Comparison of ENCODE assay signal across 1 cellular context in the genomic region with DNA sequence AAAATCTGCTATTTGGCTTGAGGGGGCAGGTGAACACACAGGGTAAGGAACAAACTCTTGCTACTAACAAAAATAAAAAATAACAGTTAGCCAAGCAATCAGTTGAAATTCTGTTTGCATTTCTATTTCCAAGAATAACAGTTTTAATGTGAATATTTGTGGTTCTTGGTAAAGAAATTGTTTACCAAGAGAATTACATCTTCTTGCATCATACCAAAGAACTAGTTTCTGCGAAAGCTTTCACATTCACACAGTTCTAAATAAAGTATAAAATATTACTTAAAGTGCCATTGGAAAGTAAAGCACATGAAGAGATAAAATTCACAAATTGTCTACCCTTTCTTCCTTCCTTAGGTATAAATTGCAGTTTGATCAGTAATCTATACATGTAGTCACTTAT.
TF ChIP-seq lines count a peak whose summit lies in the region.

No MANE protein-coding gene starts in this region.

TF ChIP-seq in K562, 482 proteins besides CTCF, POLR2A, EP300 and RAD21 (continues in another document):
- TF ChIP-seq, protein P1, sequence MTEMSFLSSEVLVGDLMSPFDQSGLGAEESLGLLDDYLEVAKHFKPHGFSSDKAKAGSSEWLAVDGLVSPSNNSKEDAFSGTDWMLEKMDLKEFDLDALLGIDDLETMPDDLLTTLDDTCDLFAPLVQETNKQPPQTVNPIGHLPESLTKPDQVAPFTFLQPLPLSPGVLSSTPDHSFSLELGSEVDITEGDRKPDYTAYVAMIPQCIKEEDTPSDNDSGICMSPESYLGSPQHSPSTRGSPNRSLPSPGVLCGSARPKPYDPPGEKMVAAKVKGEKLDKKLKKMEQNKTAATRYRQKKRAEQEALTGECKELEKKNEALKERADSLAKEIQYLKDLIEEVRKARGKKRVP (CRISPR knock-in tag; IDR thresholded peaks at IDR 0.05) = peak; percentile 53; the same call in 1 of the 2 replicates
- TF ChIP-seq, protein P2, sequence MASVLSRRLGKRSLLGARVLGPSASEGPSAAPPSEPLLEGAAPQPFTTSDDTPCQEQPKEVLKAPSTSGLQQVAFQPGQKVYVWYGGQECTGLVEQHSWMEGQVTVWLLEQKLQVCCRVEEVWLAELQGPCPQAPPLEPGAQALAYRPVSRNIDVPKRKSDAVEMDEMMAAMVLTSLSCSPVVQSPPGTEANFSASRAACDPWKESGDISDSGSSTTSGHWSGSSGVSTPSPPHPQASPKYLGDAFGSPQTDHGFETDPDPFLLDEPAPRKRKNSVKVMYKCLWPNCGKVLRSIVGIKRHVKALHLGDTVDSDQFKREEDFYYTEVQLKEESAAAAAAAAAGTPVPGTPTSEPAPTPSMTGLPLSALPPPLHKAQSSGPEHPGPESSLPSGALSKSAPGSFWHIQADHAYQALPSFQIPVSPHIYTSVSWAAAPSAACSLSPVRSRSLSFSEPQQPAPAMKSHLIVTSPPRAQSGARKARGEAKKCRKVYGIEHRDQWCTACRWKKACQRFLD (CRISPR knock-in tag; IDR thresholded peaks at IDR 0.05) = no peak
- no peak for TF ChIP-seq STAT5B (CRISPR knock-in tag; IDR thresholded peaks at IDR 0.05)
- TF ChIP-seq CREBBP (IDR thresholded peaks at IDR 0.05; ENCODE audit: low read depth, low read length) = no peak
- TF ChIP-seq NFIX (CRISPR knock-in tag; IDR thresholded peaks at IDR 0.05; ENCODE audit: low read depth) = no peak
- no peak for TF ChIP-seq GABPB2 (CRISPR knock-in tag; conservative IDR thresholded peaks at IDR 0.05)
- no peak for TF ChIP-seq KLF13 (tag; IDR thresholded peaks at IDR 0.05; ENCODE audit: borderline replicate concordance, low read depth)
- TF ChIP-seq RBM14 (IDR thresholded peaks at IDR 0.05; ENCODE audit: borderline replicate concordance, insufficient read depth, low read depth, low read length) = no peak
- TF ChIP-seq, protein P3, sequence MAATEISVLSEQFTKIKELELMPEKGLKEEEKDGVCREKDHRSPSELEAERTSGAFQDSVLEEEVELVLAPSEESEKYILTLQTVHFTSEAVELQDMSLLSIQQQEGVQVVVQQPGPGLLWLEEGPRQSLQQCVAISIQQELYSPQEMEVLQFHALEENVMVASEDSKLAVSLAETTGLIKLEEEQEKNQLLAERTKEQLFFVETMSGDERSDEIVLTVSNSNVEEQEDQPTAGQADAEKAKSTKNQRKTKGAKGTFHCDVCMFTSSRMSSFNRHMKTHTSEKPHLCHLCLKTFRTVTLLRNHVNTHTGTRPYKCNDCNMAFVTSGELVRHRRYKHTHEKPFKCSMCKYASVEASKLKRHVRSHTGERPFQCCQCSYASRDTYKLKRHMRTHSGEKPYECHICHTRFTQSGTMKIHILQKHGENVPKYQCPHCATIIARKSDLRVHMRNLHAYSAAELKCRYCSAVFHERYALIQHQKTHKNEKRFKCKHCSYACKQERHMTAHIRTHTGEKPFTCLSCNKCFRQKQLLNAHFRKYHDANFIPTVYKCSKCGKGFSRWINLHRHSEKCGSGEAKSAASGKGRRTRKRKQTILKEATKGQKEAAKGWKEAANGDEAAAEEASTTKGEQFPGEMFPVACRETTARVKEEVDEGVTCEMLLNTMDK (IDR thresholded peaks at IDR 0.05; ENCODE audit: borderline replicate concordance, insufficient read depth, low read depth, low read length, poor library complexity, severe bottlenecking) = no peak
- TF ChIP-seq HDAC1 (IDR thresholded peaks at IDR 0.05) = no peak
- TF ChIP-seq, protein P4, sequence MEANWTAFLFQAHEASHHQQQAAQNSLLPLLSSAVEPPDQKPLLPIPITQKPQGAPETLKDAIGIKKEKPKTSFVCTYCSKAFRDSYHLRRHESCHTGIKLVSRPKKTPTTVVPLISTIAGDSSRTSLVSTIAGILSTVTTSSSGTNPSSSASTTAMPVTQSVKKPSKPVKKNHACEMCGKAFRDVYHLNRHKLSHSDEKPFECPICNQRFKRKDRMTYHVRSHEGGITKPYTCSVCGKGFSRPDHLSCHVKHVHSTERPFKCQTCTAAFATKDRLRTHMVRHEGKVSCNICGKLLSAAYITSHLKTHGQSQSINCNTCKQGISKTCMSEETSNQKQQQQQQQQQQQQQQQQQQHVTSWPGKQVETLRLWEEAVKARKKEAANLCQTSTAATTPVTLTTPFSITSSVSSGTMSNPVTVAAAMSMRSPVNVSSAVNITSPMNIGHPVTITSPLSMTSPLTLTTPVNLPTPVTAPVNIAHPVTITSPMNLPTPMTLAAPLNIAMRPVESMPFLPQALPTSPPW (CRISPR knock-in tag; IDR thresholded peaks at IDR 0.05) = no peak
- TF ChIP-seq, protein P5, sequence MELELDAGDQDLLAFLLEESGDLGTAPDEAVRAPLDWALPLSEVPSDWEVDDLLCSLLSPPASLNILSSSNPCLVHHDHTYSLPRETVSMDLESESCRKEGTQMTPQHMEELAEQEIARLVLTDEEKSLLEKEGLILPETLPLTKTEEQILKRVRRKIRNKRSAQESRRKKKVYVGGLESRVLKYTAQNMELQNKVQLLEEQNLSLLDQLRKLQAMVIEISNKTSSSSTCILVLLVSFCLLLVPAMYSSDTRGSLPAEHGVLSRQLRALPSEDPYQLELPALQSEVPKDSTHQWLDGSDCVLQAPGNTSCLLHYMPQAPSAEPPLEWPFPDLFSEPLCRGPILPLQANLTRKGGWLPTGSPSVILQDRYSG (tag; conservative IDR thresholded peaks at IDR 0.05; ENCODE audit: low read depth) = no peak
- no peak for TF ChIP-seq CEBPG (CRISPR knock-in tag; IDR thresholded peaks at IDR 0.05)
- TF ChIP-seq CEBPG (tag; conservative IDR thresholded peaks at IDR 0.05 in 1 of 2, IDR thresholded peaks at IDR 0.05 in 1 of 2) = peak; percentile 52 to 91
- peak; percentile 40; the same call in 1 of the 2 replicates for TF ChIP-seq POLR2H (tag; IDR thresholded peaks at IDR 0.05; ENCODE audit: low read depth)
- TF ChIP-seq, protein P6, sequence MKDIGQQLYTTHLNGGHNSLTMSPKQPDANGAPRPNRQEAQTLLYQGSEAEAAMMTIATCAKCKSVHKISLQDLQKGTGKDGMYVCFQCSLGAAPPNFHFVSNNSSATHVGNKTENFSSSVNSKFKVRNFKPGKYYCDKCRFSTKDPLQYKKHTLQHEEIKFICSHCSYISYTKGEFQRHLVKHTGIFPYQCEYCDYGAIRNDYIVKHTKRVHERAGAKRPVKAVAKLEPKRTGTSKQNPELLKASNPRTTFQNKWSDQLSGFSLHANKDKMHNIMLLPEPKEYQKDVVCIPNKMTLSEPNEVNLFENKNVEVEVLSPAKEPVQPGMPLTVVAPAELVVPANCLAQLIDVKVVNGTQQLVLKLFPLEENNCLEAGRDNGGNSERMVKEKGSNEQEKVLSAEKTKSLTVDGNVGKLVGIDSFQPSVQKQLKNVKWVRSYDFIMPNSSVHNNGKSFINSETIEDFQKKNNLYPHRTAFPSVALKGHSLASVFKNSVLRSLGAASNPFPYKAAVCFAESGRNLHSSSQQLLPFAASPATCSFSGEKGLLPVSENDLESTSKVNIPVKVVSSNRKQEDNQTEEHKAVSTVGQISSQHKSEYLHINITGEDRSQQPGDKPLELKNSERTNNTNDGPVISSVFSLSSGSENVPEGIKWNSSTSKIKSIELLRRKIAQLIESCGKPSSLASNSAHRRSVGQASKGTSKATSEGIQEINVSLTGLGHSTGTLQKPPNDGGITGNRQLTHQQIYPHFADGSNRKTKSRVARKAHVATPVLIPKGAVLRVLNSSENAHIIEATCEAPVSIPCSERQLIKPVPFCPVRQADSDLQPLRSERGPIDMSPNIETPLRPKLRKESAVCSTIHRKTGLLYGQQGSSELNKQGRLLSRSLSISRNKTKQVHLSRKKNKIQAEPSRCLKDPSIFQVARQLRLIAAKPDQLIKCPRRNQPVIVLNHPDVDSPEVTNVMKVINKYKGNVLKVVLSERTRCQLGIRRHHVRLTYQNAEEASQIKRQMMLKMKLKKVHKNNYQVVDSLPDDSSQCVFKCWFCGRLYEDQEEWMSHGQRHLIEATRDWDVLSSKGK (CRISPR knock-in tag; IDR thresholded peaks at IDR 0.05) = no peak
- TF ChIP-seq, protein P7, sequence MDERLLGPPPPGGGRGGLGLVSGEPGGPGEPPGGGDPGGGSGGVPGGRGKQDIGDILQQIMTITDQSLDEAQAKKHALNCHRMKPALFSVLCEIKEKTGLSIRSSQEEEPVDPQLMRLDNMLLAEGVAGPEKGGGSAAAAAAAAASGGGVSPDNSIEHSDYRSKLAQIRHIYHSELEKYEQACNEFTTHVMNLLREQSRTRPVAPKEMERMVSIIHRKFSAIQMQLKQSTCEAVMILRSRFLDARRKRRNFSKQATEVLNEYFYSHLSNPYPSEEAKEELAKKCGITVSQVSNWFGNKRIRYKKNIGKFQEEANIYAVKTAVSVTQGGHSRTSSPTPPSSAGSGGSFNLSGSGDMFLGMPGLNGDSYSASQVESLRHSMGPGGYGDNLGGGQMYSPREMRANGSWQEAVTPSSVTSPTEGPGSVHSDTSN (CRISPR knock-in tag; IDR thresholded peaks at IDR 0.05; ENCODE audit: low read depth) = no peak
- TF ChIP-seq, protein P7 (tag; conservative IDR thresholded peaks at IDR 0.05; ENCODE audit: low read depth) = no peak
- TF ChIP-seq, protein P8, sequence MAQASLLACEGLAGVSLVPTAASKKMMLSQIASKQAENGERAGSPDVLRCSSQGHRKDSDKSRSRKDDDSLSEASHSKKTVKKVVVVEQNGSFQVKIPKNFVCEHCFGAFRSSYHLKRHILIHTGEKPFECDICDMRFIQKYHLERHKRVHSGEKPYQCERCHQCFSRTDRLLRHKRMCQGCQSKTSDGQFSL (CRISPR knock-in tag; IDR thresholded peaks at IDR 0.05) = no peak
- TF ChIP-seq, protein P8 (tag; IDR thresholded peaks at IDR 0.05) = no peak
- TF ChIP-seq, protein P9, sequence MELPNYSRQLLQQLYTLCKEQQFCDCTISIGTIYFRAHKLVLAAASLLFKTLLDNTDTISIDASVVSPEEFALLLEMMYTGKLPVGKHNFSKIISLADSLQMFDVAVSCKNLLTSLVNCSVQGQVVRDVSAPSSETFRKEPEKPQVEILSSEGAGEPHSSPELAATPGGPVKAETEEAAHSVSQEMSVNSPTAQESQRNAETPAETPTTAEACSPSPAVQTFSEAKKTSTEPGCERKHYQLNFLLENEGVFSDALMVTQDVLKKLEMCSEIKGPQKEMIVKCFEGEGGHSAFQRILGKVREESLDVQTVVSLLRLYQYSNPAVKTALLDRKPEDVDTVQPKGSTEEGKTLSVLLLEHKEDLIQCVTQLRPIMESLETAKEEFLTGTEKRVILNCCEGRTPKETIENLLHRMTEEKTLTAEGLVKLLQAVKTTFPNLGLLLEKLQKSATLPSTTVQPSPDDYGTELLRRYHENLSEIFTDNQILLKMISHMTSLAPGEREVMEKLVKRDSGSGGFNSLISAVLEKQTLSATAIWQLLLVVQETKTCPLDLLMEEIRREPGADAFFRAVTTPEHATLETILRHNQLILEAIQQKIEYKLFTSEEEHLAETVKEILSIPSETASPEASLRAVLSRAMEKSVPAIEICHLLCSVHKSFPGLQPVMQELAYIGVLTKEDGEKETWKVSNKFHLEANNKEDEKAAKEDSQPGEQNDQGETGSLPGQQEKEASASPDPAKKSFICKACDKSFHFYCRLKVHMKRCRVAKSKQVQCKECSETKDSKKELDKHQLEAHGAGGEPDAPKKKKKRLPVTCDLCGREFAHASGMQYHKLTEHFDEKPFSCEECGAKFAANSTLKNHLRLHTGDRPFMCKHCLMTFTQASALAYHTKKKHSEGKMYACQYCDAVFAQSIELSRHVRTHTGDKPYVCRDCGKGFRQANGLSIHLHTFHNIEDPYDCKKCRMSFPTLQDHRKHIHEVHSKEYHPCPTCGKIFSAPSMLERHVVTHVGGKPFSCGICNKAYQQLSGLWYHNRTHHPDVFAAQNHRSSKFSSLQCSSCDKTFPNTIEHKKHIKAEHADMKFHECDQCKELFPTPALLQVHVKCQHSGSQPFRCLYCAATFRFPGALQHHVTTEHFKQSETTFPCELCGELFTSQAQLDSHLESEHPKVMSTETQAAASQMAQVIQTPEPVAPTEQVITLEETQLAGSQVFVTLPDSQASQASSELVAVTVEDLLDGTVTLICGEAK (IDR thresholded peaks at IDR 0.05) = 0 out of 2 replicates have a peak, but pooled peaks have one; percentile 15
- TF ChIP-seq, protein P9 (CRISPR knock-in tag; IDR thresholded peaks at IDR 0.05) = no peak
- TF ChIP-seq BMI1 (IDR thresholded peaks at IDR 0.05; ENCODE audit: low read length) = no peak
- TF ChIP-seq SREBF2 (CRISPR knock-in tag; IDR thresholded peaks at IDR 0.05) = no peak
- TF ChIP-seq ZNF583 (CRISPR knock-in tag; IDR thresholded peaks at IDR 0.05) = no peak
- TF ChIP-seq TRIM24 (IDR thresholded peaks at IDR 0.05) = peak in 1 of 2 experiments; percentile 65; a peak in 1 of 4 replicates
